26 cellular contexts compared by ENCODE assay signal in genomic region chr20:59456342-59457132, GRCh38.
"Had no signal": no experiment of that assay in that cellular context is flagged by ENCODE, and none has a peak within 500 bp of the region (broad histone marks: within the 10 kb centered on the region; RNA-seq: fewer than 3 reads in every experiment).

No MANE protein-coding gene starts in this region.

- ATAC-seq: naive thymus-derived CD8-positive, alpha-beta T cell; stimulated activated naive B cell treated with anti-CD40 and anti-IgM and Interleukin-4, amounts not matched to agents 10 μg/mL and 1 μg/mL and 100 μg/mL, for 72 hours had no signal

- H3K4me1 ChIP-seq: adrenal gland had no signal

- FAIRE-seq: endothelial cell of umbilical vein, keratinocyte had no signal

- DNase-seq: activated CD4-positive, alpha-beta T cell treated with anti-CD3 and anti-CD28 coated beads for 4 hours; activated CD4-positive, alpha-beta T cell treated with anti-CD3 and anti-CD28 coated beads, Interleukin-2, amount 50 U/mL, for 4 hours; activated CD8-positive, alpha-beta memory T cell treated with anti-CD3 and anti-CD28 coated beads, Interleukin-2, amount 50 U/mL, for 4 hours; activated effector memory CD4-positive, alpha-beta T cell treated with anti-CD3 and anti-CD28 coated beads, Interleukin-2, amount 50 U/mL, for 16 hours; activated naive CD4-positive, alpha-beta T cell treated with anti-CD3 and anti-CD28 coated beads for 36 hours; activated naive CD8-positive, alpha-beta T cell treated with anti-CD3 and anti-CD28 coated beads for 36 hours; activated T-cell treated with anti-CD3 and anti-CD28 coated beads, Interleukin-2, amount 50 U/mL, for 1 hour; aorta; left colon; stimulated activated CD4-positive, alpha-beta T cell treated with anti-CD3 and anti-CD28 coated beads, Interleukin-1b, Interleukin-23, amount 100 ng/mL, for 48 hours; stimulated activated CD4-positive, alpha-beta T cell treated with anti-CD3 and anti-CD28 coated beads, Interleukin-4, amount 100 ng/mL, for 4 hours; stimulated activated CD8-positive, alpha-beta memory T cell treated with anti-CD3 and anti-CD28 coated beads, Interleukin-4, amount 100 ng/mL, for 48 hours; stimulated activated naive B cell treated with anti-CD40 and anti-IgM and Interleukin-4, amounts not matched to agents 10 μg/mL and 1 μg/mL and 100 μg/mL, for 72 hours; T-helper 9 cell had no signal

- H3K27ac Mint-ChIP-seq: activated naive CD4-positive, alpha-beta T cell treated with anti-CD3 and anti-CD28 coated beads for 36 hours; activated naive CD8-positive, alpha-beta T cell treated with anti-CD3 and anti-CD28 coated beads for 36 hours; activated T-helper 1 cell treated with anti-CD3 and anti-CD28 coated beads, Interleukin-12 subunit alpha, Interleukin-12 subunit beta, Interleukin-2, Interleukin-4 antibody, amounts not matched to agents 30 ng/mL and 10 ng/mL and 1 ng/mL, durations not matched to agents 14 hours and 24 hours and 36 hours; stimulated activated naive B cell treated with anti-CD40 and anti-IgM and Interleukin-4, amounts not matched to agents 10 μg/mL and 1 μg/mL and 100 μg/mL, for 72 hours; T-helper 1 cell treated with Interleukin-12 subunit alpha and Interleukin-12 subunit beta and Interleukin-4 antibody, amounts not matched to agents 30 μg/mL and 1 μg/mL, for 36 hours had no signal

- H3K9me3 ChIP-seq: adrenal gland, suprapubic skin had no signal

- H3K36me3 ChIP-seq: adrenal gland, cardiac muscle cell, suprapubic skin, tibial nerve had no signal

- H3K27me3 ChIP-seq: adrenal gland, cardiac muscle cell had no signal

- H3K9me3 Mint-ChIP-seq: activated naive CD8-positive, alpha-beta T cell treated with anti-CD3 and anti-CD28 coated beads for 36 hours; activated T-helper 1 cell treated with anti-CD3 and anti-CD28 coated beads, Interleukin-12 subunit alpha, Interleukin-12 subunit beta, Interleukin-2, Interleukin-4 antibody, amounts not matched to agents 30 ng/mL and 10 ng/mL and 1 ng/mL, durations not matched to agents 14 hours and 24 hours and 36 hours; naive thymus-derived CD8-positive, alpha-beta T cell; stimulated activated naive B cell treated with anti-CD40 and anti-IgM and Interleukin-4, amounts not matched to agents 10 μg/mL and 1 μg/mL and 100 μg/mL, for 72 hours; T-helper 1 cell treated with Interleukin-12 subunit alpha and Interleukin-12 subunit beta and Interleukin-4 antibody, amounts not matched to agents 30 μg/mL and 1 μg/mL, for 36 hours had no signal

- H3K4me1 Mint-ChIP-seq: activated naive CD8-positive, alpha-beta T cell treated with anti-CD3 and anti-CD28 coated beads for 36 hours; stimulated activated naive B cell treated with anti-CD40 and anti-IgM and Interleukin-4, amounts not matched to agents 10 μg/mL and 1 μg/mL and 100 μg/mL, for 72 hours had no signal

- H3K27ac ChIP-seq: adrenal gland, cardiac muscle cell, coronary artery, skin epidermis, suprapubic skin, tibial nerve had no signal

- H3K4me3 Mint-ChIP-seq: activated naive CD4-positive, alpha-beta T cell treated with anti-CD3 and anti-CD28 coated beads for 36 hours; activated naive CD8-positive, alpha-beta T cell treated with anti-CD3 and anti-CD28 coated beads for 36 hours; activated T-helper 1 cell treated with anti-CD3 and anti-CD28 coated beads, Interleukin-12 subunit alpha, Interleukin-12 subunit beta, Interleukin-2, Interleukin-4 antibody, amounts not matched to agents 30 ng/mL and 10 ng/mL and 1 ng/mL, durations not matched to agents 14 hours and 24 hours and 36 hours; naive thymus-derived CD8-positive, alpha-beta T cell; stimulated activated naive B cell treated with anti-CD40 and anti-IgM and Interleukin-4, amounts not matched to agents 10 μg/mL and 1 μg/mL and 100 μg/mL, for 72 hours; T-helper 1 cell treated with Interleukin-12 subunit alpha and Interleukin-12 subunit beta and Interleukin-4 antibody, amounts not matched to agents 30 μg/mL and 1 μg/mL, for 36 hours had no signal

- H3K36me3 Mint-ChIP-seq: activated naive CD8-positive, alpha-beta T cell treated with anti-CD3 and anti-CD28 coated beads for 36 hours; brain; naive thymus-derived CD8-positive, alpha-beta T cell; stimulated activated naive B cell treated with anti-CD40 and anti-IgM and Interleukin-4, amounts not matched to agents 10 μg/mL and 1 μg/mL and 100 μg/mL, for 72 hours had no signal

- H3K4me3 ChIP-seq: adrenal gland, cardiac muscle cell, coronary artery, skin epidermis, suprapubic skin, tibial nerve had no signal
